6 cellular contexts compared by ENCODE assay signal in genomic region chr22:50269573-50270301, GRCh38. TPM values are rescaled to one million over a fixed set of nuclear protein-coding genes. Genes with fewer than 3 reads are reported as not detected.
DNase-seq lines count a peak whose midpoint lies in the region; ATAC-seq and TF ChIP-seq lines count a peak whose summit lies in the region.

No MANE protein-coding gene starts in this region.

- peak overlapping the region; percentile 58 for H3K4me3 ChIP-seq in neuron (ENCODE audit: low read length)

- no peak for ATAC-seq in GM19351 (IDR thresholded peaks at IDR 0.05; ENCODE audit: unreplicated experiment)

- no peak for TF ChIP-seq CTCF in brain (conservative IDR thresholded peaks at IDR 0.05)

- peaks cover 0 to 3% (median 0%) of the 10 kb centered on the region in 5 experiments for H3K9me3 Mint-ChIP-seq in brain

- no peaks in the 10 kb centered on the region for H3K27me3 Mint-ChIP-seq in brain

- no peaks in the 10 kb centered on the region for H3K27me3 ChIP-seq in neuron (ENCODE audit: insufficient read depth, low read length)

- peaks cover 44% of the 10 kb centered on the region for H3K4me1 Mint-ChIP-seq in brain

- DNase-seq in D341Med (ENCODE audit: low spot score), result peak; percentile 83
- peak; percentile 29 for DNase-seq in NCI-H2227 treated with DMSO at 0.1 percent for 48 hours (lab: John Stamatoyannopoulos, UW)
- no peak for DNase-seq in occipital lobe (lab: John Stamatoyannopoulos, UW)

- H3K36me3 Mint-ChIP-seq in brain, result peaks cover 8% of the 10 kb centered on the region

- peaks cover 10% of the 10 kb centered on the region for H3K36me3 ChIP-seq in neuron (ENCODE audit: insufficient read depth, low read length)

- peaks cover 33% of the 10 kb centered on the region for H3K4me1 ChIP-seq in neuron (ENCODE audit: insufficient read depth, low read length)

- peak overlapping the region; percentile 76 to 79 (median 77) for H3K4me3 Mint-ChIP-seq in brain

- H3K27ac Mint-ChIP-seq in brain, result peak overlapping the region in 4 of 5 experiments; percentile 57 to 89 (median 72)

- peak overlapping the region; percentile 33 for H2AFZ ChIP-seq in neuron (ENCODE audit: low read depth, low read length)

- H3K9me3 ChIP-seq in neuron (ENCODE audit: low read length), result peaks cover 6% of the 10 kb centered on the region

RNA-seq across cellular contexts. Expression of gene MAPK11, which starts 0.4 kb away (rescaled TPM):
- polyA plus RNA-seq in brain (ENCODE audit: insufficient read depth, low read depth, low replicate concordance), result 19.1 TPM
- total RNA-seq in occipital lobe, result 21.8 TPM

RNA-seq across cellular contexts. Expression of gene MAPK12, which starts 8.3 kb away (rescaled TPM):
- polyA plus RNA-seq in brain (ENCODE audit: insufficient read depth, low read depth, low replicate concordance), result 26.7 TPM
- 11.4 TPM for total RNA-seq in occipital lobe

RNA-seq across cellular contexts. Expression of gene HDAC10, which starts 18.7 kb away (rescaled TPM):
- 14.3 TPM for polyA plus RNA-seq in brain (ENCODE audit: insufficient read depth, low read depth, low replicate concordance)
- total RNA-seq in occipital lobe, result 19.8 TPM

RNA-seq across cellular contexts. Expression of gene TUBGCP6, which starts 24.9 kb away (rescaled TPM):
- 14.4 TPM for polyA plus RNA-seq in brain (ENCODE audit: insufficient read depth, low read depth, low replicate concordance)
- total RNA-seq in occipital lobe, result 34.0 TPM

RNA-seq across cellular contexts. Expression of gene PLXNB2, which starts 37.7 kb away (rescaled TPM):
- 80.1 TPM for polyA plus RNA-seq in brain (ENCODE audit: insufficient read depth, low read depth, low replicate concordance)
- total RNA-seq in occipital lobe, result 46.0 TPM
